Comparison of ENCODE assay signal across 32 cellular contexts in genomic region chr1:71240656-71241055, GRCh38.
"Had no signal": no experiment of that assay in that cellular context is flagged by ENCODE, and none has a peak within 500 bp of the region (broad histone marks: within the 10 kb centered on the region; RNA-seq: fewer than 3 reads in every experiment).

No MANE protein-coding gene starts in this region.

- ATAC-seq: activated CD4-positive, CD25-positive, alpha-beta regulatory T cell treated with anti-CD3 and anti-CD28 coated beads, Interleukin-2, amount 50 U/mL, for 24 hours; foreskin keratinocyte; heart right ventricle; left lung; lower lobe of right lung; naive thymus-derived CD8-positive, alpha-beta T cell; pancreas; sciatic nerve had no signal

- H3K36me3 ChIP-seq: breast epithelium, esophagus muscularis mucosa, heart right ventricle, left lung, lower lobe of right lung, pancreas, prostate gland, stomach, thyroid gland, upper lobe of left lung, vagina, WERI-Rb-1 had no signal

- H3K4me3 ChIP-seq: breast epithelium, esophagus muscularis mucosa, heart right ventricle, left lung, lower lobe of right lung, pancreas, prostate gland, smooth muscle cell, stomach, thyroid gland, upper lobe of left lung, vagina had no signal

- H3K27me3 ChIP-seq: breast epithelium, esophagus muscularis mucosa, foreskin keratinocyte, heart right ventricle, left lung, pancreas, stomach, thyroid gland, upper lobe of left lung, vagina had no signal

- H3K4me2 ChIP-seq: smooth muscle cell had no signal

- H3K9me3 ChIP-seq: breast epithelium, esophagus muscularis mucosa, heart right ventricle, left lung, lower lobe of right lung, pancreas, prostate gland, stomach, thyroid gland, upper lobe of left lung, vagina had no signal

- DNase-seq: activated CD4-positive, alpha-beta memory T cell treated with anti-CD3 and anti-CD28 coated beads for 36 hours; activated CD4-positive, alpha-beta T cell treated with anti-CD3 and anti-CD28 coated beads, Interleukin-2, amount 10 ng/mL, durations not matched to agents 24 days and 14 days; activated CD8-positive, alpha-beta memory T cell treated with anti-CD3 and anti-CD28 coated beads, Interleukin-2, amount 50 U/mL, for 4 hours; activated gamma-delta T cell; activated naive CD4-positive, alpha-beta T cell treated with anti-CD3 and anti-CD28 coated beads, Interleukin-2, amount 10 ng/mL, durations not matched to agents 7 days and 5 days; activated T-cell treated with anti-CD3 and anti-CD28 coated beads, Interleukin-2, amount 50 U/mL, for 1 hour; endodermal cell; foreskin keratinocyte; heart right ventricle; kidney glomerular epithelial cell; left lung; lower lobe of right lung; mesenchymal stem cell; naive thymus-derived CD8-positive, alpha-beta T cell; nucleus accumbens; pancreas; retina; stimulated activated CD4-positive, alpha-beta T cell treated with anti-CD3 and anti-CD28 coated beads, Interleukin-1b, Interleukin-23, amount 100 ng/mL, for 48 hours; stimulated activated CD4-positive, alpha-beta T cell treated with anti-CD3 and anti-CD28 coated beads, Interleukin-4, amount 100 ng/mL, for 4 hours; stimulated activated naive B cell treated with anti-CD40 and anti-IgM and Interleukin-4, amounts not matched to agents 10 μg/mL and 1 μg/mL and 100 μg/mL, for 72 hours; stomach; T-helper 1 cell; thyroid gland; upper lobe of left lung; WERI-Rb-1 had no signal

- H3K27ac ChIP-seq: breast epithelium, esophagus muscularis mucosa, foreskin keratinocyte, heart right ventricle, left lung, lower lobe of right lung, pancreas, prostate gland, stomach, thyroid gland, upper lobe of left lung, vagina, WERI-Rb-1 had no signal

- H3K4me1 ChIP-seq: breast epithelium, esophagus muscularis mucosa, foreskin keratinocyte, heart right ventricle, left lung, lower lobe of right lung, pancreas, prostate gland, stomach, thyroid gland, upper lobe of left lung, vagina had no signal
